In the genomic region with DNA sequence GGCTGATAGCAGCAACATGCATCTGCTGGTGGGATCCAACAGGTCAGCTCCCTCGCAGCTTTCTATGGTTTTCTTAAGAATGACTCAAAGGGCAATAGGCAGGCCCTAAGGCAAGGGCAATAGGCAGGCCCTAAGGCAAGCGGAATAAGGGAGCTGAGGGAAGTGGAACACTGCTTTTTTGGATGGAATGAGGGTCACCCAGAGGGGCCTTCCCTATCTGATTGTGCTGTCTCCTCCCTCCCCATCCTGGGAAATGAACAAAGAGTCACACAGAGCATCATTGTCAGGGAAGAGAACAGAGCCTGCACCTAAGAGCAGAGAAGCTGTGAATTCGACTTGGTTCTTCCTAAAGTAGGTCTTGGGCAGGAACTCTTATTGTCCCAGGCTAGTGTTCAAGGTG, we compare ENCODE assay signal across 17 cellular contexts. TPM values are rescaled to one million over a fixed set of nuclear protein-coding genes. Genes with fewer than 3 reads are reported as not detected.
DNase-seq lines count a peak whose midpoint lies in the region; ATAC-seq and TF ChIP-seq lines count a peak whose summit lies in the region.
"Had no signal": no experiment of that assay in that cellular context is flagged by ENCODE, and none has a peak within 500 bp of the region (broad histone marks: within the 10 kb centered on the region; RNA-seq: fewer than 3 reads in every experiment).

No MANE protein-coding gene starts in this region.

- H3K27ac ChIP-seq in left ventricle myocardium inferior (replicated peaks) (peak overlapping the region; percentile 52), heart left ventricle (peak overlapping the region in 1 of 12 donors; percentile 69), endodermal cell (ENCODE audit: low read depth, low read length) (no peak overlapping the region), thymus (ENCODE audit: low read depth) (peak overlapping the region; percentile 31)
- H3K27ac ChIP-seq: BLaER1 had no signal

- H3K36me3 ChIP-seq in left ventricle myocardium inferior = no peaks in the 10 kb centered on the region
- no peaks in the 10 kb centered on the region for H3K36me3 ChIP-seq in heart left ventricle
- H3K36me3 ChIP-seq in endodermal cell (ENCODE audit: control insufficient read depth, insufficient read depth, low read length) = no peaks in the 10 kb centered on the region
- no peaks in the 10 kb centered on the region for H3K36me3 ChIP-seq in thymus (ENCODE audit: control insufficient read depth, insufficient read depth)
- H3K36me3 ChIP-seq: BLaER1 had no signal

- DNase-seq in left ventricle myocardium inferior (no peak), heart left ventricle (no peak), endodermal cell (peak; percentile 53), nephron progenitor cell (no peak), nucleus accumbens (lab: John Stamatoyannopoulos, UW) (no peak)
- no peak for DNase-seq in activated CD4-positive, alpha-beta T cell treated with anti-CD3 and anti-CD28 coated beads, Interleukin-2, amount 10 ng/mL, durations not matched to agents 7 days and 5 days
- DNase-seq: 8988T; AML-193; Caco-2; CD8-positive, alpha-beta memory T cell; DND-41; GF-D8 had no signal

- H3K4me3 ChIP-seq in left ventricle myocardium inferior (no peak overlapping the region), heart left ventricle (no peak overlapping the region), endodermal cell (ENCODE audit: low read length) (no peak overlapping the region), thymus (ENCODE audit: low read length) (no peak overlapping the region)
- H3K4me3 ChIP-seq: BLaER1 had no signal

- CTCF ChIA-PET in activated CD4-positive, alpha-beta T cell treated with anti-CD3 and anti-CD28 coated beads, Interleukin-2, amount 10 ng/mL, durations not matched to agents 7 days and 5 days (lab: Charles Lee) = interaction anchor here (0.6 kb wide), 1 partner anchor 22 kb away, joined by 3 read pairs; no protein-coding TSS in a partner anchor

- H3K4me1 ChIP-seq in left ventricle myocardium inferior (peaks cover 13% of the 10 kb centered on the region), heart left ventricle (peaks cover 0 to 14% (median 3%) of the 10 kb centered on the region in 12 donors), endodermal cell (ENCODE audit: control insufficient read depth, insufficient read depth, low read length) (peaks cover 5% of the 10 kb centered on the region), thymus (ENCODE audit: control insufficient read depth, insufficient read depth, low read length) (no peaks in the 10 kb centered on the region)
- H3K4me1 ChIP-seq: BLaER1, Caco-2 had no signal

- H3K4me1 Mint-ChIP-seq in endodermal cell (peaks cover 23% of the 10 kb centered on the region), nephron progenitor cell (peaks cover 32% of the 10 kb centered on the region)
- no peaks in the 10 kb centered on the region for H3K4me1 Mint-ChIP-seq in activated CD4-positive, alpha-beta T cell treated with anti-CD3 and anti-CD28 coated beads, Interleukin-2, amount 10 ng/mL, durations not matched to agents 7 days and 5 days
- H3K4me1 Mint-ChIP-seq: CD8-positive, alpha-beta memory T cell; IgD-negative memory B cell had no signal

- H3K4me3 Mint-ChIP-seq in endodermal cell (no peak overlapping the region), nephron progenitor cell (no peak overlapping the region)
- H3K4me3 Mint-ChIP-seq in activated CD4-positive, alpha-beta T cell treated with anti-CD3 and anti-CD28 coated beads, Interleukin-2, amount 10 ng/mL, durations not matched to agents 7 days and 5 days = no peak overlapping the region
- H3K4me3 Mint-ChIP-seq: CD8-positive, alpha-beta memory T cell; IgD-negative memory B cell had no signal

- TF ChIP-seq POLR2A in heart left ventricle (IDR thresholded peaks at IDR 0.05) = no peak

- no peaks in the 10 kb centered on the region for H3K9me3 ChIP-seq in left ventricle myocardium inferior (replicated peaks)
- H3K9me3 ChIP-seq in heart left ventricle = no peaks in the 10 kb centered on the region
- H3K9me3 ChIP-seq in endodermal cell (ENCODE audit: control insufficient read depth, low read length) = no peaks in the 10 kb centered on the region
- no peaks in the 10 kb centered on the region for H3K9me3 ChIP-seq in thymus (ENCODE audit: control insufficient read depth)
- H3K9me3 ChIP-seq: BLaER1, Caco-2 had no signal

- POLR2A ChIA-PET in activated CD4-positive, alpha-beta T cell treated with anti-CD3 and anti-CD28 coated beads, Interleukin-2, amount 10 ng/mL, durations not matched to agents 7 days and 5 days (lab: Charles Lee) = no interaction called here

- H3K27me3 Mint-ChIP-seq in endodermal cell (ENCODE audit: insufficient read depth) = no peaks in the 10 kb centered on the region
- no peaks in the 10 kb centered on the region for H3K27me3 Mint-ChIP-seq in nephron progenitor cell (ENCODE audit: low read depth, poor library complexity)
- H3K27me3 Mint-ChIP-seq in activated CD4-positive, alpha-beta T cell treated with anti-CD3 and anti-CD28 coated beads, Interleukin-2, amount 10 ng/mL, durations not matched to agents 7 days and 5 days = no peaks in the 10 kb centered on the region
- H3K27me3 Mint-ChIP-seq: CD8-positive, alpha-beta memory T cell had no signal

- no peak for ATAC-seq in heart left ventricle
- no peak for ATAC-seq in GM19463 (IDR thresholded peaks at IDR 0.05; ENCODE audit: unreplicated experiment)
- ATAC-seq: HCT116 had no signal

- no peak overlapping the region for H3K9ac ChIP-seq in endodermal cell (ENCODE audit: extremely low read depth, low read length, poor library complexity, severe bottlenecking)
- H3K9ac ChIP-seq: BLaER1 had no signal

- no peak overlapping the region for H3K27ac Mint-ChIP-seq in endodermal cell
- peak overlapping the region; percentile 42 for H3K27ac Mint-ChIP-seq in nephron progenitor cell
- H3K27ac Mint-ChIP-seq in activated CD4-positive, alpha-beta T cell treated with anti-CD3 and anti-CD28 coated beads, Interleukin-2, amount 10 ng/mL, durations not matched to agents 7 days and 5 days = no peak overlapping the region
- H3K27ac Mint-ChIP-seq: CD8-positive, alpha-beta memory T cell; IgD-negative memory B cell had no signal

- TF ChIP-seq CTCF in left ventricle myocardium inferior (IDR thresholded peaks at IDR 0.05; ENCODE audit: borderline replicate concordance) (no peak), heart left ventricle (IDR thresholded peaks at IDR 0.05) (no peak), endodermal cell (conservative IDR thresholded peaks at IDR 0.05) (no peak), nephron progenitor cell (IDR thresholded peaks at IDR 0.05) (no peak)

- intact Hi-C loops in left ventricle myocardium inferior (cut with micrococcal nuclease) = no loop called here
- intact Hi-C loops in heart left ventricle (cut with DNase I) = loop anchor here in 1 of 10 donors (10.0 kb wide), 1 partner anchor 69 kb away; no protein-coding TSS in a partner anchor

- no peaks in the 10 kb centered on the region for H3K9me3 Mint-ChIP-seq in endodermal cell
- peaks cover 4% of the 10 kb centered on the region for H3K9me3 Mint-ChIP-seq in nephron progenitor cell
- no peaks in the 10 kb centered on the region for H3K9me3 Mint-ChIP-seq in activated CD4-positive, alpha-beta T cell treated with anti-CD3 and anti-CD28 coated beads, Interleukin-2, amount 10 ng/mL, durations not matched to agents 7 days and 5 days

- H3K36me3 Mint-ChIP-seq in endodermal cell (ENCODE audit: low read depth) (no peaks in the 10 kb centered on the region), nephron progenitor cell (ENCODE audit: low read depth) (no peaks in the 10 kb centered on the region)
- no peaks in the 10 kb centered on the region for H3K36me3 Mint-ChIP-seq in activated CD4-positive, alpha-beta T cell treated with anti-CD3 and anti-CD28 coated beads, Interleukin-2, amount 10 ng/mL, durations not matched to agents 7 days and 5 days (ENCODE audit: low read depth)
- H3K36me3 Mint-ChIP-seq: CD8-positive, alpha-beta memory T cell; IgD-negative memory B cell had no signal

- 94 to 98% (median 96%) methylated on average over 3 of the region's 3 CpGs for WGBS in heart left ventricle, 4 donors
- WGBS in endodermal cell (ENCODE audit: insufficient coverage in 1 of 2, insufficient read length in 1 of 2), 2 experiments = 81 to 100% methylated on average over 1 to 3 of the region's 3 CpGs
- WGBS in thymus = 93% methylated on average over 3 of the region's 3 CpGs

- H3K27me3 ChIP-seq in left ventricle myocardium inferior (ENCODE audit: low read depth) (no peaks in the 10 kb centered on the region), heart left ventricle (no peaks in the 10 kb centered on the region), endodermal cell (ENCODE audit: control insufficient read depth, insufficient read depth, low read length, poor library complexity, severe bottlenecking) (no peaks in the 10 kb centered on the region), thymus (ENCODE audit: control insufficient read depth, insufficient read depth) (no peaks in the 10 kb centered on the region)
- H3K27me3 ChIP-seq: BLaER1 had no signal

RNA-seq across cellular contexts. Expression of a gene that starts 43.3 kb away (rescaled TPM):
- 132 TPM for total RNA-seq in left ventricle myocardium inferior
- 100 to 1,000 TPM; 103 to 186 (median 132) TPM for total RNA-seq in heart left ventricle
- polyA plus RNA-seq in heart left ventricle = 10 to 100 TPM; 93.8 to 98.8 TPM
- total RNA-seq in endodermal cell = 10 to 100 TPM; 47.2 to 57.6 TPM
- 79.0 TPM for polyA plus RNA-seq in endodermal cell (2013, experiment 1 of 2)
- polyA plus RNA-seq in endodermal cell (2013, experiment 2 of 2) = 78.6 TPM
- 55.6 TPM for polyA plus RNA-seq in thymus
- 10 to 100 TPM in 1 of 2 experiments, 1 to 10 TPM in 1; 5.1 to 10.5 TPM for total RNA-seq in activated CD4-positive, alpha-beta T cell treated with anti-CD3 and anti-CD28 coated beads, Interleukin-2, amount 10 ng/mL, durations not matched to agents 7 days and 5 days

Comparison
In these comparisons a context has a peak if more than half of its experiments do, and no peak if none do; other contexts are left out.
1. RNA of a gene that starts 43.3 kb away (total RNA-seq): 132 TPM in left ventricle myocardium inferior (single experiment), 103 to 186 TPM in heart left ventricle and 47.2 to 57.6 TPM in endodermal cell; 5.1 to 10.5 TPM in activated CD4-positive, alpha-beta T cell treated with anti-CD3 and anti-CD28 coated beads, Interleukin-2, amount 10 ng/mL, durations not matched to agents 7 days and 5 days; every median in the first group is over 4 times any median in the second.